Comparison of ENCODE assay signal across 10 cellular contexts in genomic region chr4:128819082-128819742, GRCh38. TPM values are rescaled to one million over a fixed set of nuclear protein-coding genes. Genes with fewer than 3 reads are reported as not detected.
DNase-seq lines count a peak whose midpoint lies in the region; ATAC-seq and TF ChIP-seq lines count a peak whose summit lies in the region.
"Had no signal": no experiment of that assay in that cellular context is flagged by ENCODE, and none has a peak within 500 bp of the region (broad histone marks: within the 10 kb centered on the region; RNA-seq: fewer than 3 reads in every experiment).

No MANE protein-coding gene starts in this region.

- DNase-seq in EL, result peak; percentile 27
- DNase-seq in HFFc6, result no peak
- no peak for DNase-seq in activated naive CD8-positive, alpha-beta T cell treated with anti-CD3 and anti-CD28 coated beads for 36 hours
- no peak for DNase-seq in natural killer cell treated with Interleukin-12 subunit alpha and Interleukin-12 subunit beta and Interleukin-15 and Interleukin-18, amount 100 ng/mL, for 72 hours (ENCODE audit: low spot score)
- DNase-seq in Calu3, result no peak
- DNase-seq: hippocampal formation, NCI-H524 had no signal

- H3K27me3 Mint-ChIP-seq in HFFc6 (ENCODE audit: insufficient read depth), result no peaks in the 10 kb centered on the region; the same call in 1 of the 2 replicates
- no peaks in the 10 kb centered on the region for H3K27me3 Mint-ChIP-seq in activated naive CD8-positive, alpha-beta T cell treated with anti-CD3 and anti-CD28 coated beads for 36 hours
- no peaks in the 10 kb centered on the region for H3K27me3 Mint-ChIP-seq in natural killer cell treated with Interleukin-12 subunit alpha and Interleukin-12 subunit beta and Interleukin-15 and Interleukin-18, amount 100 ng/mL, for 72 hours
- no peaks in the 10 kb centered on the region for H3K27me3 Mint-ChIP-seq in Calu3 (ENCODE audit: unreplicated experiment)

- TF ChIP-seq CTCF in HFFc6 (IDR thresholded peaks at IDR 0.05) (no peak), Calu3 (IDR thresholded peaks at IDR 0.05; ENCODE audit: unreplicated experiment) (no peak)

- no TSS peak for BruUV-seq in Calu3 (replicated peaks; lab: Mats Ljungman, UMichigan)

- peaks cover 25% of the 10 kb centered on the region for H3K36me3 Mint-ChIP-seq in HFFc6 (ENCODE audit: low read depth)
- H3K36me3 Mint-ChIP-seq in activated naive CD8-positive, alpha-beta T cell treated with anti-CD3 and anti-CD28 coated beads for 36 hours, result peaks cover 37% of the 10 kb centered on the region
- H3K36me3 Mint-ChIP-seq in natural killer cell treated with Interleukin-12 subunit alpha and Interleukin-12 subunit beta and Interleukin-15 and Interleukin-18, amount 100 ng/mL, for 72 hours, result no peaks in the 10 kb centered on the region
- peaks cover 6% of the 10 kb centered on the region for H3K36me3 Mint-ChIP-seq in Calu3 (ENCODE audit: insufficient read depth, unreplicated experiment)

- peak; percentile 54 to 65 for ATAC-seq in natural killer cell treated with Interleukin-12 subunit alpha and Interleukin-12 subunit beta and Interleukin-15 and Interleukin-18, amount 100 ng/mL, for 72 hours
- ATAC-seq in GM19328 (IDR thresholded peaks at IDR 0.05; ENCODE audit: unreplicated experiment) (no peak), GM18519 (IDR thresholded peaks at IDR 0.05; ENCODE audit: low FRiP score, unreplicated experiment) (no peak), HG02642 (IDR thresholded peaks at IDR 0.05; ENCODE audit: poor library complexity, unreplicated experiment) (no peak)

- peak overlapping the region; percentile 89 for H3K27ac Mint-ChIP-seq in HFFc6
- peak overlapping the region; percentile 5 for H3K27ac Mint-ChIP-seq in activated naive CD8-positive, alpha-beta T cell treated with anti-CD3 and anti-CD28 coated beads for 36 hours
- H3K27ac Mint-ChIP-seq in natural killer cell treated with Interleukin-12 subunit alpha and Interleukin-12 subunit beta and Interleukin-15 and Interleukin-18, amount 100 ng/mL, for 72 hours, result peak overlapping the region; percentile 57 to 88
- no peak overlapping the region for H3K27ac Mint-ChIP-seq in Calu3 (ENCODE audit: unreplicated experiment)

- H3K4me3 Mint-ChIP-seq in HFFc6 (peak overlapping the region; percentile 24), Calu3 (ENCODE audit: low read depth, unreplicated experiment) (no peak overlapping the region)
- H3K4me3 Mint-ChIP-seq in activated naive CD8-positive, alpha-beta T cell treated with anti-CD3 and anti-CD28 coated beads for 36 hours, result no peak overlapping the region
- peak overlapping the region; percentile 60 for H3K4me3 Mint-ChIP-seq in natural killer cell treated with Interleukin-12 subunit alpha and Interleukin-12 subunit beta and Interleukin-15 and Interleukin-18, amount 100 ng/mL, for 72 hours

- intact Hi-C loops in Calu3 (cut with micrococcal nuclease; ENCODE audit: unreplicated experiment), result no loop called here

- H3K4me1 Mint-ChIP-seq in HFFc6 (ENCODE audit: low read depth) (peaks cover 90% of the 10 kb centered on the region), Calu3 (ENCODE audit: low read depth, unreplicated experiment) (peaks cover 25% of the 10 kb centered on the region)
- H3K4me1 Mint-ChIP-seq in activated naive CD8-positive, alpha-beta T cell treated with anti-CD3 and anti-CD28 coated beads for 36 hours, result peaks cover 59% of the 10 kb centered on the region
- peaks cover 40 to 44% of the 10 kb centered on the region in 2 donors for H3K4me1 Mint-ChIP-seq in natural killer cell treated with Interleukin-12 subunit alpha and Interleukin-12 subunit beta and Interleukin-15 and Interleukin-18, amount 100 ng/mL, for 72 hours (ENCODE audit: low read depth in 2 of 2)

- CTCF ChIA-PET in Calu3 (lab: Charles Lee), result no interaction called here

- H3K9me3 Mint-ChIP-seq in HFFc6, result no peaks in the 10 kb centered on the region
- H3K9me3 Mint-ChIP-seq in activated naive CD8-positive, alpha-beta T cell treated with anti-CD3 and anti-CD28 coated beads for 36 hours, result no peaks in the 10 kb centered on the region
- no peaks in the 10 kb centered on the region for H3K9me3 Mint-ChIP-seq in natural killer cell treated with Interleukin-12 subunit alpha and Interleukin-12 subunit beta and Interleukin-15 and Interleukin-18, amount 100 ng/mL, for 72 hours
- H3K9me3 Mint-ChIP-seq in Calu3 (ENCODE audit: low read depth, unreplicated experiment), result no peaks in the 10 kb centered on the region

RNA-seq across cellular contexts. Expression of gene JADE1, which starts 9.7 kb away (rescaled TPM):
- 10 to 100 TPM; 23.2 to 32.4 (median 26.6) TPM for total RNA-seq in HFFc6 (2021; fragmentation: NEBNext Ultra II Directional; extraction: Animal tissue kit (Norgen Biotek cat#: 25700))
- 10 to 100 TPM; 29.7 to 31.5 TPM for total RNA-seq in activated naive CD8-positive, alpha-beta T cell treated with anti-CD3 and anti-CD28 coated beads for 36 hours
- 10 to 100 TPM; 21.7 to 33.6 TPM for total RNA-seq in natural killer cell treated with Interleukin-12 subunit alpha and Interleukin-12 subunit beta and Interleukin-15 and Interleukin-18, amount 100 ng/mL, for 72 hours
- total RNA-seq in Calu3 (2022), result 29.9 and 33.9 TPM in 2 replicates

Comparison
In these comparisons a context has a peak if more than half of its experiments do, and no peak if none do; other contexts are left out.
1. H3K4me3 Mint-ChIP-seq: peak in HFFc6 (single experiment) and natural killer cell treated with Interleukin-12 subunit alpha and Interleukin-12 subunit beta and Interleukin-15 and Interleukin-18, amount 100 ng/mL, for 72 hours (single experiment); none in activated naive CD8-positive, alpha-beta T cell treated with anti-CD3 and anti-CD28 coated beads for 36 hours (single experiment) and Calu3 (single experiment).
2. ATAC-seq: peak in natural killer cell treated with Interleukin-12 subunit alpha and Interleukin-12 subunit beta and Interleukin-15 and Interleukin-18, amount 100 ng/mL, for 72 hours (2 of 2); none in GM19328 (single experiment), GM18519 (single experiment) and HG02642 (single experiment).